ENCODE assay signal across 2 cellular contexts in the genomic region with DNA sequence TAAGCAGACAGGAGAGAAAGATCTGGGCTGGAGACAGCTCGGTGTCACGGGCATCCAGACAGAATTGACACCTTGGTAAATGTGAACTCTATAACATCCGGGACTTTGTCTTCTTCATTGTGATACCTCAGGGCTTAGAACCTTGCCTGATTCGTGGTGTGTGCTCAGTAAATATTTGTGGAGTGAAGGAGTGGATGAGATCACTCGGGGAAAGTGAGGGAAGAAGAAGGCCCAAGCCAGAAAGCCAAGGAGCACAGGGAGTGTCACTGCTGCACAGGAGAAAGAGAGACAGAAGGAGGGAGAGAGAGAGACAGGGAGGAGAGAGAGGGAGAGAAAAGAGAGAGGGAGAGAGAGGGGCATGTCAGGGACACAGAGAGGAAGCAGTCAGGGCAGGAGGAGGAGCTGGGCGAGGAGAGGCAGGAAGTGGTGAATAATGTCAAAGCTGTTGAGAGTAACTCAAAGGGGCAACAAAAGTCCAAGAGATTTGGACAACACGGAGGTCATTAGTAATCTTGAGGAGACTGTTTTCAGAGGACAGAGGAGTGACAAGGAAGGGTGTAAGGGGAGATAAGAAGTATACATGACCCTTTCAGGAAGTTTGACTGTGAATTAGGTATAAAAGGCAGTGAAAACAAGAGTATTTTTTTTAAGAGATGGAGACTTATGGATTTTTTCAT.
TF ChIP-seq lines count a peak whose summit lies in the region.

No MANE protein-coding gene starts in this region.

TF ChIP-seq in GM23338, 12 proteins besides CTCF, POLR2A, EP300 and RAD21 (continued from another document):
- TF ChIP-seq, protein P1, sequence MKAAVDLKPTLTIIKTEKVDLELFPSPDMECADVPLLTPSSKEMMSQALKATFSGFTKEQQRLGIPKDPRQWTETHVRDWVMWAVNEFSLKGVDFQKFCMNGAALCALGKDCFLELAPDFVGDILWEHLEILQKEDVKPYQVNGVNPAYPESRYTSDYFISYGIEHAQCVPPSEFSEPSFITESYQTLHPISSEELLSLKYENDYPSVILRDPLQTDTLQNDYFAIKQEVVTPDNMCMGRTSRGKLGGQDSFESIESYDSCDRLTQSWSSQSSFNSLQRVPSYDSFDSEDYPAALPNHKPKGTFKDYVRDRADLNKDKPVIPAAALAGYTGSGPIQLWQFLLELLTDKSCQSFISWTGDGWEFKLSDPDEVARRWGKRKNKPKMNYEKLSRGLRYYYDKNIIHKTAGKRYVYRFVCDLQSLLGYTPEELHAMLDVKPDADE (IDR thresholded peaks at IDR 0.05): no peak
- no peak for TF ChIP-seq JUNB (IDR thresholded peaks at IDR 0.05; ENCODE audit: unreplicated experiment)
- no peak for TF ChIP-seq ZNF331 (CRISPR knock-in tag; IDR thresholded peaks at IDR 0.05; ENCODE audit: low read depth)
- TF ChIP-seq, protein P2, sequence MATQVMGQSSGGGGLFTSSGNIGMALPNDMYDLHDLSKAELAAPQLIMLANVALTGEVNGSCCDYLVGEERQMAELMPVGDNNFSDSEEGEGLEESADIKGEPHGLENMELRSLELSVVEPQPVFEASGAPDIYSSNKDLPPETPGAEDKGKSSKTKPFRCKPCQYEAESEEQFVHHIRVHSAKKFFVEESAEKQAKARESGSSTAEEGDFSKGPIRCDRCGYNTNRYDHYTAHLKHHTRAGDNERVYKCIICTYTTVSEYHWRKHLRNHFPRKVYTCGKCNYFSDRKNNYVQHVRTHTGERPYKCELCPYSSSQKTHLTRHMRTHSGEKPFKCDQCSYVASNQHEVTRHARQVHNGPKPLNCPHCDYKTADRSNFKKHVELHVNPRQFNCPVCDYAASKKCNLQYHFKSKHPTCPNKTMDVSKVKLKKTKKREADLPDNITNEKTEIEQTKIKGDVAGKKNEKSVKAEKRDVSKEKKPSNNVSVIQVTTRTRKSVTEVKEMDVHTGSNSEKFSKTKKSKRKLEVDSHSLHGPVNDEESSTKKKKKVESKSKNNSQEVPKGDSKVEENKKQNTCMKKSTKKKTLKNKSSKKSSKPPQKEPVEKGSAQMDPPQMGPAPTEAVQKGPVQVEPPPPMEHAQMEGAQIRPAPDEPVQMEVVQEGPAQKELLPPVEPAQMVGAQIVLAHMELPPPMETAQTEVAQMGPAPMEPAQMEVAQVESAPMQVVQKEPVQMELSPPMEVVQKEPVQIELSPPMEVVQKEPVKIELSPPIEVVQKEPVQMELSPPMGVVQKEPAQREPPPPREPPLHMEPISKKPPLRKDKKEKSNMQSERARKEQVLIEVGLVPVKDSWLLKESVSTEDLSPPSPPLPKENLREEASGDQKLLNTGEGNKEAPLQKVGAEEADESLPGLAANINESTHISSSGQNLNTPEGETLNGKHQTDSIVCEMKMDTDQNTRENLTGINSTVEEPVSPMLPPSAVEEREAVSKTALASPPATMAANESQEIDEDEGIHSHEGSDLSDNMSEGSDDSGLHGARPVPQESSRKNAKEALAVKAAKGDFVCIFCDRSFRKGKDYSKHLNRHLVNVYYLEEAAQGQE (IDR thresholded peaks at IDR 0.05; ENCODE audit: unreplicated experiment): no peak
- TF ChIP-seq STAT1 (IDR thresholded peaks at IDR 0.05; ENCODE audit: unreplicated experiment): no peak
- TF ChIP-seq, protein P3, sequence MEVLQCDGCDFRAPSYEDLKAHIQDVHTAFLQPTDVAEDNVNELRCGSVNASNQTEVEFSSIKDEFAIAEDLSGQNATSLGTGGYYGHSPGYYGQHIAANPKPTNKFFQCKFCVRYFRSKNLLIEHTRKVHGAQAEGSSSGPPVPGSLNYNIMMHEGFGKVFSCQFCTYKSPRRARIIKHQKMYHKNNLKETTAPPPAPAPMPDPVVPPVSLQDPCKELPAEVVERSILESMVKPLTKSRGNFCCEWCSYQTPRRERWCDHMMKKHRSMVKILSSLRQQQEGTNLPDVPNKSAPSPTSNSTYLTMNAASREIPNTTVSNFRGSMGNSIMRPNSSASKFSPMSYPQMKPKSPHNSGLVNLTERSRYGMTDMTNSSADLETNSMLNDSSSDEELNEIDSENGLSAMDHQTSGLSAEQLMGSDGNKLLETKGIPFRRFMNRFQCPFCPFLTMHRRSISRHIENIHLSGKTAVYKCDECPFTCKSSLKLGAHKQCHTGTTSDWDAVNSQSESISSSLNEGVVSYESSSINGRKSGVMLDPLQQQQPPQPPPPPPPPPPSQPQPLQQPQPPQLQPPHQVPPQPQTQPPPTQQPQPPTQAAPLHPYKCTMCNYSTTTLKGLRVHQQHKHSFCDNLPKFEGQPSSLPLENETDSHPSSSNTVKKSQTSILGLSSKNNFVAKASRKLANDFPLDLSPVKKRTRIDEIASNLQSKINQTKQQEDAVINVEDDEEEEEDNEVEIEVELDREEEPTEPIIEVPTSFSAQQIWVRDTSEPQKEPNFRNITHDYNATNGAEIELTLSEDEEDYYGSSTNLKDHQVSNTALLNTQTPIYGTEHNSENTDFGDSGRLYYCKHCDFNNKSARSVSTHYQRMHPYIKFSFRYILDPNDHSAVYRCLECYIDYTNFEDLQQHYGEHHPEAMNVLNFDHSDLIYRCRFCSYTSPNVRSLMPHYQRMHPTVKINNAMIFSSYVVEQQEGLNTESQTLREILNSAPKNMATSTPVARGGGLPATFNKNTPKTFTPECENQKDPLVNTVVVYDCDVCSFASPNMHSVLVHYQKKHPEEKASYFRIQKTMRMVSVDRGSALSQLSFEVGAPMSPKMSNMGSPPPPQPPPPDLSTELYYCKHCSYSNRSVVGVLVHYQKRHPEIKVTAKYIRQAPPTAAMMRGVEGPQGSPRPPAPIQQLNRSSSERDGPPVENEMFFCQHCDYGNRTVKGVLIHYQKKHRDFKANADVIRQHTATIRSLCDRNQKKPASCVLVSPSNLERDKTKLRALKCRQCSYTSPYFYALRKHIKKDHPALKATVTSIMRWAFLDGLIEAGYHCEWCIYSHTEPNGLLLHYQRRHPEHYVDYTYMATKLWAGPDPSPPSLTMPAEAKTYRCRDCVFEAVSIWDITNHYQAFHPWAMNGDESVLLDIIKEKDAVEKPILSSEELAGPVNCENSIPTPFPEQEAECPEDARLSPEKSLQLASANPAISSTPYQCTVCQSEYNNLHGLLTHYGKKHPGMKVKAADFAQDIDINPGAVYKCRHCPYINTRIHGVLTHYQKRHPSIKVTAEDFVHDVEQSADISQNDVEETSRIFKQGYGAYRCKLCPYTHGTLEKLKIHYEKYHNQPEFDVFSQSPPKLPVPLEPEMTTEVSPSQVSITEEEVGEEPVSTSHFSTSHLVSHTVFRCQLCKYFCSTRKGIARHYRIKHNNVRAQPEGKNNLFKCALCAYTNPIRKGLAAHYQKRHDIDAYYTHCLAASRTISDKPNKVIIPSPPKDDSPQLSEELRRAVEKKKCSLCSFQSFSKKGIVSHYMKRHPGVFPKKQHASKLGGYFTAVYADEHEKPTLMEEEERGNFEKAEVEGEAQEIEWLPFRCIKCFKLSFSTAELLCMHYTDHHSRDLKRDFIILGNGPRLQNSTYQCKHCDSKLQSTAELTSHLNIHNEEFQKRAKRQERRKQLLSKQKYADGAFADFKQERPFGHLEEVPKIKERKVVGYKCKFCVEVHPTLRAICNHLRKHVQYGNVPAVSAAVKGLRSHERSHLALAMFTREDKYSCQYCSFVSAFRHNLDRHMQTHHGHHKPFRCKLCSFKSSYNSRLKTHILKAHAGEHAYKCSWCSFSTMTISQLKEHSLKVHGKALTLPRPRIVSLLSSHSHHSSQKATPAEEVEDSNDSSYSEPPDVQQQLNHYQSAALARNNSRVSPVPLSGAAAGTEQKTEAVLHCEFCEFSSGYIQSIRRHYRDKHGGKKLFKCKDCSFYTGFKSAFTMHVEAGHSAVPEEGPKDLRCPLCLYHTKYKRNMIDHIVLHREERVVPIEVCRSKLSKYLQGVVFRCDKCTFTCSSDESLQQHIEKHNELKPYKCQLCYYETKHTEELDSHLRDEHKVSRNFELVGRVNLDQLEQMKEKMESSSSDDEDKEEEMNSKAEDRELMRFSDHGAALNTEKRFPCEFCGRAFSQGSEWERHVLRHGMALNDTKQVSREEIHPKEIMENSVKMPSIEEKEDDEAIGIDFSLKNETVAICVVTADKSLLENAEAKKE (CRISPR knock-in tag; IDR thresholded peaks at IDR 0.05): no peak
- no peak for TF ChIP-seq POLR2AphosphoS5 (IDR thresholded peaks at IDR 0.05; ENCODE audit: low read depth)
- TF ChIP-seq CREB1 (CRISPR knock-in tag; IDR thresholded peaks at IDR 0.05; ENCODE audit: low read depth): no peak

TF ChIP-seq in HepG2, 621 proteins besides CTCF, POLR2A, EP300 and RAD21 (continued from another document and continues in another):
- TF ChIP-seq, protein P4, sequence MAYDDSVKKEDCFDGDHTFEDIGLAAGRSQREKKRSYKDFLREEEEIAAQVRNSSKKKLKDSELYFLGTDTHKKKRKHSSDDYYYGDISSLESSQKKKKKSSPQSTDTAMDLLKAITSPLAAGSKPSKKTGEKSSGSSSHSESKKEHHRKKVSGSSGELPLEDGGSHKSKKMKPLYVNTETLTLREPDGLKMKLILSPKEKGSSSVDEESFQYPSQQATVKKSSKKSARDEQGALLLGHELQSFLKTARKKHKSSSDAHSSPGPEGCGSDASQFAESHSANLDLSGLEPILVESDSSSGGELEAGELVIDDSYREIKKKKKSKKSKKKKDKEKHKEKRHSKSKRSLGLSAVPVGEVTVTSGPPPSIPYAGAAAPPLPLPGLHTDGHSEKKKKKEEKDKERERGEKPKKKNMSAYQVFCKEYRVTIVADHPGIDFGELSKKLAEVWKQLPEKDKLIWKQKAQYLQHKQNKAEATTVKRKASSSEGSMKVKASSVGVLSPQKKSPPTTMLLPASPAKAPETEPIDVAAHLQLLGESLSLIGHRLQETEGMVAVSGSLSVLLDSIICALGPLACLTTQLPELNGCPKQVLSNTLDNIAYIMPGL (CRISPR knock-in tag; IDR thresholded peaks at IDR 0.05; ENCODE audit: borderline replicate concordance in 1 of 2, low read depth in 1 of 2): peak in 1 of 2 experiments; percentile 26; a peak in 1 of 4 replicates
- TF ChIP-seq ZSCAN29 (CRISPR knock-in tag; conservative IDR thresholded peaks at IDR 0.05) (0 out of 2 replicates have a peak, but pooled peaks have one; percentile 45), TGIF2 (CRISPR knock-in tag; IDR thresholded peaks at IDR 0.05) (peak; percentile 68; the same call in 1 of the 2 replicates), ZNF12 (CRISPR knock-in tag; IDR thresholded peaks at IDR 0.05) (0 out of 2 replicates have a peak, but pooled peaks have one; percentile 59), RFX3 (CRISPR knock-in tag; IDR thresholded peaks at IDR 0.05) (no peak), RBFOX2 (IDR thresholded peaks at IDR 0.05; ENCODE audit: low read depth, low read length) (peak; percentile 36; the same call in 1 of the 2 replicates), KAT8 (CRISPR knock-in tag; IDR thresholded peaks at IDR 0.05) (peak; percentile 70), RARG (CRISPR knock-in tag; IDR thresholded peaks at IDR 0.05; ENCODE audit: low read depth) (no peak), ZNF749 (CRISPR knock-in tag; IDR thresholded peaks at IDR 0.05; ENCODE audit: borderline replicate concordance) (0 out of 2 replicates have a peak, but pooled peaks have one; percentile 56), SOX6 (IDR thresholded peaks at IDR 0.05) (no peak), SOX6 (CRISPR knock-in tag; IDR thresholded peaks at IDR 0.05) (peak; percentile 55)
- TF ChIP-seq, protein P5, sequence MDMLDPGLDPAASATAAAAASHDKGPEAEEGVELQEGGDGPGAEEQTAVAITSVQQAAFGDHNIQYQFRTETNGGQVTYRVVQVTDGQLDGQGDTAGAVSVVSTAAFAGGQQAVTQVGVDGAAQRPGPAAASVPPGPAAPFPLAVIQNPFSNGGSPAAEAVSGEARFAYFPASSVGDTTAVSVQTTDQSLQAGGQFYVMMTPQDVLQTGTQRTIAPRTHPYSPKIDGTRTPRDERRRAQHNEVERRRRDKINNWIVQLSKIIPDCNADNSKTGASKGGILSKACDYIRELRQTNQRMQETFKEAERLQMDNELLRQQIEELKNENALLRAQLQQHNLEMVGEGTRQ (IDR thresholded peaks at IDR 0.05; ENCODE audit: low read depth, low read length): no peak
- TF ChIP-seq, protein P5 (CRISPR knock-in tag; IDR thresholded peaks at IDR 0.05; ENCODE audit: borderline replicate concordance): no peak
- TF ChIP-seq, protein P6, sequence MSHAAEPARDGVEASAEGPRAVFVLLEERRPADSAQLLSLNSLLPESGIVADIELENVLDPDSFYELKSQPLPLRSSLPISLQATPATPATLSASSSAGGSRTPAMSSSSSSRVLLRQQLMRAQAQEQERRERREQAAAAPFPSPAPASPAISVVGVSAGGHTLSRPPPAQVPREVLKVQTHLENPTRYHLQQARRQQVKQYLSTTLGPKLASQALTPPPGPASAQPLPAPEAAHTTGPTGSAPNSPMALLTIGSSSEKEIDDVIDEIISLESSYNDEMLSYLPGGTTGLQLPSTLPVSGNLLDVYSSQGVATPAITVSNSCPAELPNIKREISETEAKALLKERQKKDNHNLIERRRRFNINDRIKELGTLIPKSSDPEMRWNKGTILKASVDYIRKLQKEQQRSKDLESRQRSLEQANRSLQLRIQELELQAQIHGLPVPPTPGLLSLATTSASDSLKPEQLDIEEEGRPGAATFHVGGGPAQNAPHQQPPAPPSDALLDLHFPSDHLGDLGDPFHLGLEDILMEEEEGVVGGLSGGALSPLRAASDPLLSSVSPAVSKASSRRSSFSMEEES (CRISPR knock-in tag; IDR thresholded peaks at IDR 0.05): 0 out of 2 replicates have a peak, but pooled peaks have one; percentile 15
- TF ChIP-seq, protein P7, sequence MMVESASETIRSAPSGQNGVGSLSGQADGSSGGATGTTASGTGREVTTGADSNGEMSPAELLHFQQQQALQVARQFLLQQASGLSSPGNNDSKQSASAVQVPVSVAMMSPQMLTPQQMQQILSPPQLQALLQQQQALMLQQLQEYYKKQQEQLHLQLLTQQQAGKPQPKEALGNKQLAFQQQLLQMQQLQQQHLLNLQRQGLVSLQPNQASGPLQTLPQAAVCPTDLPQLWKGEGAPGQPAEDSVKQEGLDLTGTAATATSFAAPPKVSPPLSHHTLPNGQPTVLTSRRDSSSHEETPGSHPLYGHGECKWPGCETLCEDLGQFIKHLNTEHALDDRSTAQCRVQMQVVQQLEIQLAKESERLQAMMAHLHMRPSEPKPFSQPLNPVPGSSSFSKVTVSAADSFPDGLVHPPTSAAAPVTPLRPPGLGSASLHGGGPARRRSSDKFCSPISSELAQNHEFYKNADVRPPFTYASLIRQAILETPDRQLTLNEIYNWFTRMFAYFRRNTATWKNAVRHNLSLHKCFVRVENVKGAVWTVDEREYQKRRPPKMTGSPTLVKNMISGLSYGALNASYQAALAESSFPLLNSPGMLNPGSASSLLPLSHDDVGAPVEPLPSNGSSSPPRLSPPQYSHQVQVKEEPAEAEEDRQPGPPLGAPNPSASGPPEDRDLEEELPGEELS (CRISPR knock-in tag; IDR thresholded peaks at IDR 0.05): peak; percentile 46; the same call in 1 of the 2 replicates
